Comparison of ENCODE assay signal across 1 cellular context in the genomic region with DNA sequence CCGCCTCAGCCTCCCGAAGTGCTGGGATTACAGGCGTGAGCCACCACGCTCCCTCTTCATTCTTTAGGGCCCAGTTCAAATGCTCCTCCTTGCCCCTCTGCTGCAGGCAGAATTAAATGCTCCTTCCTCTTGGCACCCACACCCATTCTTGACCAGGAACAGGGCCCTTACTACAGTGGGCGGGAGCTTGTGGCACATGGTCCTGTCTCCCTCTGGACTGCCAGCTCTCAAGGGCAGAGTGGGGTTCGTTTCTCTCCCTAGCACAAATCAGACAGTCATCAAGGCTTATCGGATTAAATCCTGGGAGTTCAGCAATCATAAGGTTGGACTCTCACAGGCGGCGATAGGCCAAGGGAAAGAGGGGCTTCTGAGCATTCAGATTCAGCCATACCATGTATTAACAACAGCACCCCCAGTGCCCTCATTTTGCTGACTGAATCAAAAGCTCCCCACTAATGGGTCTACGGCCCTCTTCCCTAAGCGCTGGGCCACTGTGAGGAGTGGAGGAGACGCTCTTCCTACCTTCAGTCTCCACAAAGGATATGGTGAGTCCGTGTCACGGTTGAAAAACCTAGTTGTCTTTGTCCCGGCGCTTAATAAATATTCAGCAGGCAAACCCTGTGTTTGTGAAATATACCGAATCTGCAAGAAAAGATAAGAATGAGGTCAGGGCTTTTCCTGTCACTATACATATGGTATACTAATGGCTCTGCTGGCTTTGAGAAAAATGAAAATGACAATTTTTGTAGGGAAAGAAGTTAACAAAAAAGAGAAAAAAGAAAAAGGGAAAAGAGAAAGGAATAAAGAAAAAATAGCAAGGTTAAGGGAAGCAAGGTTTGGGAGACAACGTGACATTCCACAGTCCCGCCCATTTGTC.
TF ChIP-seq lines count a peak whose summit lies in the region.

No MANE protein-coding gene starts in this region.

TF ChIP-seq in K562, 482 proteins besides CTCF, POLR2A, EP300 and RAD21 (continued from another document and continues in another):
- peak; percentile 58; the same call in 1 of the 2 replicates for TF ChIP-seq SMARCC2 (IDR thresholded peaks at IDR 0.05; ENCODE audit: low read depth)
- TF ChIP-seq, protein P1, sequence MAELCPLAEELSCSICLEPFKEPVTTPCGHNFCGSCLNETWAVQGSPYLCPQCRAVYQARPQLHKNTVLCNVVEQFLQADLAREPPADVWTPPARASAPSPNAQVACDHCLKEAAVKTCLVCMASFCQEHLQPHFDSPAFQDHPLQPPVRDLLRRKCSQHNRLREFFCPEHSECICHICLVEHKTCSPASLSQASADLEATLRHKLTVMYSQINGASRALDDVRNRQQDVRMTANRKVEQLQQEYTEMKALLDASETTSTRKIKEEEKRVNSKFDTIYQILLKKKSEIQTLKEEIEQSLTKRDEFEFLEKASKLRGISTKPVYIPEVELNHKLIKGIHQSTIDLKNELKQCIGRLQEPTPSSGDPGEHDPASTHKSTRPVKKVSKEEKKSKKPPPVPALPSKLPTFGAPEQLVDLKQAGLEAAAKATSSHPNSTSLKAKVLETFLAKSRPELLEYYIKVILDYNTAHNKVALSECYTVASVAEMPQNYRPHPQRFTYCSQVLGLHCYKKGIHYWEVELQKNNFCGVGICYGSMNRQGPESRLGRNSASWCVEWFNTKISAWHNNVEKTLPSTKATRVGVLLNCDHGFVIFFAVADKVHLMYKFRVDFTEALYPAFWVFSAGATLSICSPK (IDR thresholded peaks at IDR 0.05; ENCODE audit: borderline replicate concordance): peak; percentile 44; the same call in 1 of the 2 replicates
- TF ChIP-seq, protein P2, sequence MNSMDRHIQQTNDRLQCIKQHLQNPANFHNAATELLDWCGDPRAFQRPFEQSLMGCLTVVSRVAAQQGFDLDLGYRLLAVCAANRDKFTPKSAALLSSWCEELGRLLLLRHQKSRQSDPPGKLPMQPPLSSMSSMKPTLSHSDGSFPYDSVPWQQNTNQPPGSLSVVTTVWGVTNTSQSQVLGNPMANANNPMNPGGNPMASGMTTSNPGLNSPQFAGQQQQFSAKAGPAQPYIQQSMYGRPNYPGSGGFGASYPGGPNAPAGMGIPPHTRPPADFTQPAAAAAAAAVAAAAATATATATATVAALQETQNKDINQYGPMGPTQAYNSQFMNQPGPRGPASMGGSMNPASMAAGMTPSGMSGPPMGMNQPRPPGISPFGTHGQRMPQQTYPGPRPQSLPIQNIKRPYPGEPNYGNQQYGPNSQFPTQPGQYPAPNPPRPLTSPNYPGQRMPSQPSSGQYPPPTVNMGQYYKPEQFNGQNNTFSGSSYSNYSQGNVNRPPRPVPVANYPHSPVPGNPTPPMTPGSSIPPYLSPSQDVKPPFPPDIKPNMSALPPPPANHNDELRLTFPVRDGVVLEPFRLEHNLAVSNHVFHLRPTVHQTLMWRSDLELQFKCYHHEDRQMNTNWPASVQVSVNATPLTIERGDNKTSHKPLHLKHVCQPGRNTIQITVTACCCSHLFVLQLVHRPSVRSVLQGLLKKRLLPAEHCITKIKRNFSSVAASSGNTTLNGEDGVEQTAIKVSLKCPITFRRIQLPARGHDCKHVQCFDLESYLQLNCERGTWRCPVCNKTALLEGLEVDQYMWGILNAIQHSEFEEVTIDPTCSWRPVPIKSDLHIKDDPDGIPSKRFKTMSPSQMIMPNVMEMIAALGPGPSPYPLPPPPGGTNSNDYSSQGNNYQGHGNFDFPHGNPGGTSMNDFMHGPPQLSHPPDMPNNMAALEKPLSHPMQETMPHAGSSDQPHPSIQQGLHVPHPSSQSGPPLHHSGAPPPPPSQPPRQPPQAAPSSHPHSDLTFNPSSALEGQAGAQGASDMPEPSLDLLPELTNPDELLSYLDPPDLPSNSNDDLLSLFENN (IDR thresholded peaks at IDR 0.05; ENCODE audit: low read depth in 2 of 2, low read length in 2 of 2): 0 out of 4 replicates have a peak, but pooled peaks of 1 of the 2 experiments have one; percentile 49
- TF ChIP-seq, protein P3, sequence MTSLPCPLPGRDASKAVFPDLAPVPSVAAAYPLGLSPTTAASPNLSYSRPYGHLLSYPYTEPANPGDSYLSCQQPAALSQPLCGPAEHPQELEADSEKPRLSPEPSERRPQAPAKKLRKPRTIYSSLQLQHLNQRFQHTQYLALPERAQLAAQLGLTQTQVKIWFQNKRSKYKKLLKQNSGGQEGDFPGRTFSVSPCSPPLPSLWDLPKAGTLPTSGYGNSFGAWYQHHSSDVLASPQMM (CRISPR knock-in tag; IDR thresholded peaks at IDR 0.05): no peak
- peak; percentile 63; the same call in 1 of the 2 replicates for TF ChIP-seq JUND (IDR thresholded peaks at IDR 0.05; ENCODE audit: borderline replicate concordance, low read depth, low read length)
- TF ChIP-seq JUND (tag; IDR thresholded peaks at IDR 0.05; ENCODE audit: borderline replicate concordance, low read depth, low read length): peak; percentile 30; the same call in 1 of the 3 replicates
- TF ChIP-seq DPF2 (IDR thresholded peaks at IDR 0.05): peak; percentile 94
- peak; percentile 66 for TF ChIP-seq GATA2 (CRISPR knock-in tag; IDR thresholded peaks at IDR 0.05)
- TF ChIP-seq ZKSCAN8 (CRISPR knock-in tag; IDR thresholded peaks at IDR 0.05): 0 out of 2 replicates have a peak, but pooled peaks have one; percentile 44
- TF ChIP-seq RB1 (IDR thresholded peaks at IDR 0.05; ENCODE audit: low read depth): 0 out of 2 replicates have a peak, but pooled peaks have one; percentile 19
- TF ChIP-seq ZNF263 (CRISPR knock-in tag; IDR thresholded peaks at IDR 0.05; ENCODE audit: borderline replicate concordance): 0 out of 2 replicates have a peak, but pooled peaks have one; percentile 29
- no peak for TF ChIP-seq RAD51 (IDR thresholded peaks at IDR 0.05; ENCODE audit: borderline replicate concordance, low read depth)
- no peak for TF ChIP-seq HCFC1 (IDR thresholded peaks at IDR 0.05; ENCODE audit: low read depth, low read length)
- TF ChIP-seq, protein P4, sequence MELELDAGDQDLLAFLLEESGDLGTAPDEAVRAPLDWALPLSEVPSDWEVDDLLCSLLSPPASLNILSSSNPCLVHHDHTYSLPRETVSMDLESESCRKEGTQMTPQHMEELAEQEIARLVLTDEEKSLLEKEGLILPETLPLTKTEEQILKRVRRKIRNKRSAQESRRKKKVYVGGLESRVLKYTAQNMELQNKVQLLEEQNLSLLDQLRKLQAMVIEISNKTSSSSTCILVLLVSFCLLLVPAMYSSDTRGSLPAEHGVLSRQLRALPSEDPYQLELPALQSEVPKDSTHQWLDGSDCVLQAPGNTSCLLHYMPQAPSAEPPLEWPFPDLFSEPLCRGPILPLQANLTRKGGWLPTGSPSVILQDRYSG (tag; conservative IDR thresholded peaks at IDR 0.05; ENCODE audit: low read depth): 0 out of 2 replicates have a peak, but pooled peaks have one; percentile 26
- 0 out of 2 replicates have a peak, but pooled peaks have one; percentile 25 for TF ChIP-seq NFATC3 (IDR thresholded peaks at IDR 0.05)
- TF ChIP-seq MEF2A (IDR thresholded peaks at IDR 0.05; ENCODE audit: control insufficient read depth, low read depth, low read length): peak; percentile 83
- no peak for TF ChIP-seq NFXL1 (CRISPR knock-in tag; IDR thresholded peaks at IDR 0.05)
- TF ChIP-seq RCOR1 (IDR thresholded peaks at IDR 0.05; ENCODE audit: borderline replicate concordance in 1 of 2, low read depth in 2 of 2, low read length in 2 of 2): peak in 1 of 2 experiments; percentile 19; a peak in 1 of 4 replicates
- TF ChIP-seq ARNT (IDR thresholded peaks at IDR 0.05): peak in 1 of 2 experiments; percentile 79; a peak in 2 of 4 replicates
- TF ChIP-seq TCF3 (CRISPR knock-in tag; IDR thresholded peaks at IDR 0.05): peak; percentile 87
- no peak for TF ChIP-seq TEAD2 (tag; IDR thresholded peaks at IDR 0.05)
- no peak for TF ChIP-seq TCF7 (IDR thresholded peaks at IDR 0.05; ENCODE audit: borderline replicate concordance)
- TF ChIP-seq, protein P5, sequence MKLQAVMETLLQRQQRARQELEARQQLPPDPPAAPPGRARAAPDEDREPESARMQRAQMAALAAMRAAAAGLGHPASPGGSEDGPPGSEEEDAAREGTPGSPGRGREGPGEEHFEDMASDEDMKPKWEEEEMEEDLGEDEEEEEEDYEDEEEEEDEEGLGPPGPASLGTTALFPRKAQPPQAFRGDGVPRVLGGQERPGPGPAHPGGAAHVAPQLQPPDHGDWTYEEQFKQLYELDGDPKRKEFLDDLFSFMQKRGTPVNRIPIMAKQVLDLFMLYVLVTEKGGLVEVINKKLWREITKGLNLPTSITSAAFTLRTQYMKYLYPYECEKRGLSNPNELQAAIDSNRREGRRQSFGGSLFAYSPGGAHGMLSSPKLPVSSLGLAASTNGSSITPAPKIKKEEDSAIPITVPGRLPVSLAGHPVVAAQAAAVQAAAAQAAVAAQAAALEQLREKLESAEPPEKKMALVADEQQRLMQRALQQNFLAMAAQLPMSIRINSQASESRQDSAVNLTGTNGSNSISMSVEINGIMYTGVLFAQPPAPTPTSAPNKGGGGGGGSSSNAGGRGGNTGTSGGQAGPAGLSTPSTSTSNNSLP (IDR thresholded peaks at IDR 0.05; ENCODE audit: borderline replicate concordance, low read depth, low read length): peak; percentile 70; the same call in 1 of the 2 replicates
- 0 out of 2 replicates have a peak, but pooled peaks have one; percentile 25 for TF ChIP-seq ZEB2 (IDR thresholded peaks at IDR 0.05)
- TF ChIP-seq, protein P6, sequence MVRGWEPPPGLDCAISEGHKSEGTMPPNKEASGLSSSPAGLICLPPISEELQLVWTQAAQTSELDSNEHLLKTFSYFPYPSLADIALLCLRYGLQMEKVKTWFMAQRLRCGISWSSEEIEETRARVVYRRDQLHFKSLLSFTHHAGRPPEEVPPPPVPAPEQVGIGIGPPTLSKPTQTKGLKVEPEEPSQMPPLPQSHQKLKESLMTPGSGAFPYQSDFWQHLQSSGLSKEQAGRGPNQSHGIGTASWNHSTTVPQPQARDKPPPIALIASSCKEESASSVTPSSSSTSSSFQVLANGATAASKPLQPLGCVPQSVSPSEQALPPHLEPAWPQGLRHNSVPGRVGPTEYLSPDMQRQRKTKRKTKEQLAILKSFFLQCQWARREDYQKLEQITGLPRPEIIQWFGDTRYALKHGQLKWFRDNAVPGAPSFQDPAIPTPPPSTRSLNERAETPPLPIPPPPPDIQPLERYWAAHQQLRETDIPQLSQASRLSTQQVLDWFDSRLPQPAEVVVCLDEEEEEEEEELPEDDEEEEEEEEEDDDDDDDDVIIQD (CRISPR knock-in tag; IDR thresholded peaks at IDR 0.05): no peak
- peak; percentile 61; the same call in 1 of the 2 replicates for TF ChIP-seq CBFA2T2 (conservative IDR thresholded peaks at IDR 0.05)
- peak; percentile 60 for TF ChIP-seq STAT5A (IDR thresholded peaks at IDR 0.05; ENCODE audit: borderline replicate concordance, low read length)
- TF ChIP-seq POLR2AphosphoS5 (IDR thresholded peaks at IDR 0.05; ENCODE audit: control insufficient read depth, insufficient read depth, low read depth, low read length): peak; percentile 58
- TF ChIP-seq, protein P7, sequence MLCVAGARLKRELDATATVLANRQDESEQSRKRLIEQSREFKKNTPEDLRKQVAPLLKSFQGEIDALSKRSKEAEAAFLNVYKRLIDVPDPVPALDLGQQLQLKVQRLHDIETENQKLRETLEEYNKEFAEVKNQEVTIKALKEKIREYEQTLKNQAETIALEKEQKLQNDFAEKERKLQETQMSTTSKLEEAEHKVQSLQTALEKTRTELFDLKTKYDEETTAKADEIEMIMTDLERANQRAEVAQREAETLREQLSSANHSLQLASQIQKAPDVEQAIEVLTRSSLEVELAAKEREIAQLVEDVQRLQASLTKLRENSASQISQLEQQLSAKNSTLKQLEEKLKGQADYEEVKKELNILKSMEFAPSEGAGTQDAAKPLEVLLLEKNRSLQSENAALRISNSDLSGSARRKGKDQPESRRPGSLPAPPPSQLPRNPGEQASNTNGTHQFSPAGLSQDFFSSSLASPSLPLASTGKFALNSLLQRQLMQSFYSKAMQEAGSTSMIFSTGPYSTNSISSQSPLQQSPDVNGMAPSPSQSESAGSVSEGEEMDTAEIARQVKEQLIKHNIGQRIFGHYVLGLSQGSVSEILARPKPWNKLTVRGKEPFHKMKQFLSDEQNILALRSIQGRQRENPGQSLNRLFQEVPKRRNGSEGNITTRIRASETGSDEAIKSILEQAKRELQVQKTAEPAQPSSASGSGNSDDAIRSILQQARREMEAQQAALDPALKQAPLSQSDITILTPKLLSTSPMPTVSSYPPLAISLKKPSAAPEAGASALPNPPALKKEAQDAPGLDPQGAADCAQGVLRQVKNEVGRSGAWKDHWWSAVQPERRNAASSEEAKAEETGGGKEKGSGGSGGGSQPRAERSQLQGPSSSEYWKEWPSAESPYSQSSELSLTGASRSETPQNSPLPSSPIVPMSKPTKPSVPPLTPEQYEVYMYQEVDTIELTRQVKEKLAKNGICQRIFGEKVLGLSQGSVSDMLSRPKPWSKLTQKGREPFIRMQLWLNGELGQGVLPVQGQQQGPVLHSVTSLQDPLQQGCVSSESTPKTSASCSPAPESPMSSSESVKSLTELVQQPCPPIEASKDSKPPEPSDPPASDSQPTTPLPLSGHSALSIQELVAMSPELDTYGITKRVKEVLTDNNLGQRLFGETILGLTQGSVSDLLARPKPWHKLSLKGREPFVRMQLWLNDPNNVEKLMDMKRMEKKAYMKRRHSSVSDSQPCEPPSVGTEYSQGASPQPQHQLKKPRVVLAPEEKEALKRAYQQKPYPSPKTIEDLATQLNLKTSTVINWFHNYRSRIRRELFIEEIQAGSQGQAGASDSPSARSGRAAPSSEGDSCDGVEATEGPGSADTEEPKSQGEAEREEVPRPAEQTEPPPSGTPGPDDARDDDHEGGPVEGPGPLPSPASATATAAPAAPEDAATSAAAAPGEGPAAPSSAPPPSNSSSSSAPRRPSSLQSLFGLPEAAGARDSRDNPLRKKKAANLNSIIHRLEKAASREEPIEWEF (CRISPR knock-in tag; IDR thresholded peaks at IDR 0.05): peak; percentile 80
- TF ChIP-seq JUN (IDR thresholded peaks at IDR 0.05; ENCODE audit: borderline replicate concordance, low read depth, low read length): peak; percentile 56; the same call in 1 of the 2 replicates
- TF ChIP-seq JUN (CRISPR knock-in tag; IDR thresholded peaks at IDR 0.05; ENCODE audit: borderline replicate concordance): no peak
- peak; percentile 27; the same call in 1 of the 2 replicates for TF ChIP-seq EP400 (IDR thresholded peaks at IDR 0.05)
- TF ChIP-seq BCOR (IDR thresholded peaks at IDR 0.05): peak; percentile 22; the same call in 1 of the 2 replicates
- TF ChIP-seq ASH1L (IDR thresholded peaks at IDR 0.05; ENCODE audit: borderline replicate concordance, low read depth, partially characterized antibody): peak; percentile 43
- TF ChIP-seq ZBTB1 (CRISPR knock-in tag; IDR thresholded peaks at IDR 0.05; ENCODE audit: borderline replicate concordance, low read depth): peak; percentile 61; the same call in 1 of the 2 replicates
- TF ChIP-seq, protein P8, sequence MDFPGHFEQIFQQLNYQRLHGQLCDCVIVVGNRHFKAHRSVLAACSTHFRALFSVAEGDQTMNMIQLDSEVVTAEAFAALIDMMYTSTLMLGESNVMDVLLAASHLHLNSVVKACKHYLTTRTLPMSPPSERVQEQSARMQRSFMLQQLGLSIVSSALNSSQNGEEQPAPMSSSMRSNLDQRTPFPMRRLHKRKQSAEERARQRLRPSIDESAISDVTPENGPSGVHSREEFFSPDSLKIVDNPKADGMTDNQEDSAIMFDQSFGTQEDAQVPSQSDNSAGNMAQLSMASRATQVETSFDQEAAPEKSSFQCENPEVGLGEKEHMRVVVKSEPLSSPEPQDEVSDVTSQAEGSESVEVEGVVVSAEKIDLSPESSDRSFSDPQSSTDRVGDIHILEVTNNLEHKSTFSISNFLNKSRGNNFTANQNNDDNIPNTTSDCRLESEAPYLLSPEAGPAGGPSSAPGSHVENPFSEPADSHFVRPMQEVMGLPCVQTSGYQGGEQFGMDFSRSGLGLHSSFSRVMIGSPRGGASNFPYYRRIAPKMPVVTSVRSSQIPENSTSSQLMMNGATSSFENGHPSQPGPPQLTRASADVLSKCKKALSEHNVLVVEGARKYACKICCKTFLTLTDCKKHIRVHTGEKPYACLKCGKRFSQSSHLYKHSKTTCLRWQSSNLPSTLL (IDR thresholded peaks at IDR 0.05): 0 out of 2 replicates have a peak, but pooled peaks have one; percentile 36
- peak; percentile 67 to 70 for TF ChIP-seq TRIM24 (IDR thresholded peaks at IDR 0.05)
- TF ChIP-seq TBP (optimal IDR thresholded peaks at IDR 0.05; ENCODE audit: low read depth, low read length): peak; percentile 23
